Comparison of ENCODE assay signal across 20 cellular contexts in the genomic region with DNA sequence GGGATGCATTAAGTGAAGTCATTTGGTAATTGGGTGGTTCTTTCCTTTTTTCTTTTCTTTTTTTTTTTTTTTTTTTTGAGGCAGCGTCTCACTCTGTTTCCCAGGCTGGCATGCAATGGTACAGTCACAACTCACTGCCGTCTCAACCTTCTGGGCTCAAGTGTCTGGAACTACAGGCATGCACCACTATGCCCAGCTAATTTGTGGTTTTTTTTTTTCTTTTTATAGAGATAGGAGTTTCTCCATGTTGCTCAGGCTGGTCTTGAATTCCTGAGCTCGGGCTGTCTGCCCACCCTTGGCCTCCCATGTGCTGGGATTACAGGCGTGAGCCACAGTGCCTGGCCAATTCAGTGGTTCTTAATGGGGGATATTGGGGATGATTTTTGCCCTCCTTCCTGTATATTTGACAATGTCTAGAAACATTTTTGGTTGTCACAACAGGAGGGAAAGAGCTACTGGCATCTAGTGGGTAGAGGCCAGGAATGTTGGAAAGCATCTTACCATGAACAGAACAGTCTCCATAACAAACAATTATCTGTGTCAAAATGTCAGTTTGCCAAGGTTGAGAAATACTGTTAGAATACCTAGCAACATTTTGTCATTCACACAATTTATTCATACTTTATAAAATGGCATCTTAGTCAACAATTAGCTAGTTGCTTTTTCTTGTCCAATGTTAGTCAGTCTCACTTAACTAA.
"Had no signal": no experiment of that assay in that cellular context is flagged by ENCODE, and none has a peak within 500 bp of the region (broad histone marks: within the 10 kb centered on the region; RNA-seq: fewer than 3 reads in every experiment).

No MANE protein-coding gene starts in this region.

- H3K27ac ChIP-seq: body of pancreas, dorsolateral prefrontal cortex, epithelial cell of prostate, ovary, spleen, tibial artery, VCaP had no signal

- H3K27me3 Mint-ChIP-seq: activated naive CD8-positive, alpha-beta T cell; stimulated activated naive B cell treated with anti-CD40 and anti-IgM and Interleukin-4, amounts not matched to agents 10 μg/mL and 1 μg/mL and 100 μg/mL, for 72 hours had no signal

- H3K36me3 ChIP-seq: ovary, spleen, tibial artery had no signal

- H3K9me3 ChIP-seq: body of pancreas, ovary, tibial artery had no signal

- ATAC-seq: body of pancreas; natural killer cell; sciatic nerve; stimulated activated naive B cell treated with anti-CD40 and anti-IgM and Interleukin-4, amounts not matched to agents 10 μg/mL and 1 μg/mL and 100 μg/mL, for 72 hours had no signal

- H3K4me3 ChIP-seq: body of pancreas, dorsolateral prefrontal cortex, ovary, spleen, tibial artery had no signal

- H3K4me1 ChIP-seq: body of pancreas, spleen had no signal

- H3K27me3 ChIP-seq: body of pancreas, dorsolateral prefrontal cortex, ovary, spleen, tibial artery had no signal

- DNase-seq: activated CD4-positive, alpha-beta T cell treated with anti-CD3 and anti-CD28 coated beads, Interleukin-2, amount 50 U/mL, for 4 hours; activated gamma-delta T cell treated with Interleukin-2 at 50 U/mL for 16 hours; amniotic stem cell; body of pancreas; dorsolateral prefrontal cortex; foreskin melanocyte; glutamatergic neuron; mesendoderm; natural killer cell; ovary; spleen; stimulated activated naive B cell treated with anti-CD40 and anti-IgM and Interleukin-4, amounts not matched to agents 10 μg/mL and 1 μg/mL and 100 μg/mL, for 72 hours; SW 1271; T-helper 2 cell; tibial artery had no signal

- H3K4me3 Mint-ChIP-seq: activated naive CD8-positive, alpha-beta T cell; activated T-helper 1 cell treated with anti-CD3 and anti-CD28 coated beads, Interleukin-12 subunit alpha, Interleukin-12 subunit beta, Interleukin-2, Interleukin-4 antibody, amounts not matched to agents 30 ng/mL and 10 ng/mL and 1 ng/mL, durations not matched to agents 14 hours and 24 hours and 36 hours; natural killer cell; stimulated activated naive B cell treated with anti-CD40 and anti-IgM and Interleukin-4, amounts not matched to agents 10 μg/mL and 1 μg/mL and 100 μg/mL, for 72 hours had no signal

- H3K27ac Mint-ChIP-seq: activated naive CD8-positive, alpha-beta T cell; activated T-helper 1 cell treated with anti-CD3 and anti-CD28 coated beads, Interleukin-12 subunit alpha, Interleukin-12 subunit beta, Interleukin-2, Interleukin-4 antibody, amounts not matched to agents 30 ng/mL and 10 ng/mL and 1 ng/mL, durations not matched to agents 14 hours and 24 hours and 36 hours; natural killer cell; stimulated activated naive B cell treated with anti-CD40 and anti-IgM and Interleukin-4, amounts not matched to agents 10 μg/mL and 1 μg/mL and 100 μg/mL, for 72 hours had no signal

- H3K4me1 Mint-ChIP-seq: natural killer cell; stimulated activated naive B cell treated with anti-CD40 and anti-IgM and Interleukin-4, amounts not matched to agents 10 μg/mL and 1 μg/mL and 100 μg/mL, for 72 hours had no signal

- H3K36me3 Mint-ChIP-seq: activated naive CD8-positive, alpha-beta T cell; natural killer cell; stimulated activated naive B cell treated with anti-CD40 and anti-IgM and Interleukin-4, amounts not matched to agents 10 μg/mL and 1 μg/mL and 100 μg/mL, for 72 hours had no signal
